Comparison of ENCODE assay signal across 1 cellular context in the genomic region with DNA sequence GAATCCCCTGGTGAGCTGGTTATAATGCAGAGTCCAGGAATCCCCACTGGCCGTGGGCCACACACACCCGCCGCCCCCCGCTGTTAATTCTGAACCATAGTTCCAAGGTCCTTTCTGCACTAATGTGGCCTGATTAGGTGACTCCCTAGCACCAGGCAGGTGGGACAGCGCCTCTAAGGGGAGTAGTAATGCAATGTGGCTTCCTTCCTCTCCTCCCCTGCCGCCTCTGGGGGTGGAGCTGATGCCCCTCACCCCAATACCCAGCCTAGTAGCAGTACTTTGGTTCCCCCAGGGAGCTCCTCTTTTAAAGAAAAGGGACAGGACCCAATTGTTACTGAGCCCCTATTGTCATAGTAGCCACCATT.
TF ChIP-seq lines count a peak whose summit lies in the region.

No MANE protein-coding gene starts in this region.

TF ChIP-seq in GM23338, 12 proteins besides CTCF, POLR2A, EP300 and RAD21:
- TF ChIP-seq, protein P1, sequence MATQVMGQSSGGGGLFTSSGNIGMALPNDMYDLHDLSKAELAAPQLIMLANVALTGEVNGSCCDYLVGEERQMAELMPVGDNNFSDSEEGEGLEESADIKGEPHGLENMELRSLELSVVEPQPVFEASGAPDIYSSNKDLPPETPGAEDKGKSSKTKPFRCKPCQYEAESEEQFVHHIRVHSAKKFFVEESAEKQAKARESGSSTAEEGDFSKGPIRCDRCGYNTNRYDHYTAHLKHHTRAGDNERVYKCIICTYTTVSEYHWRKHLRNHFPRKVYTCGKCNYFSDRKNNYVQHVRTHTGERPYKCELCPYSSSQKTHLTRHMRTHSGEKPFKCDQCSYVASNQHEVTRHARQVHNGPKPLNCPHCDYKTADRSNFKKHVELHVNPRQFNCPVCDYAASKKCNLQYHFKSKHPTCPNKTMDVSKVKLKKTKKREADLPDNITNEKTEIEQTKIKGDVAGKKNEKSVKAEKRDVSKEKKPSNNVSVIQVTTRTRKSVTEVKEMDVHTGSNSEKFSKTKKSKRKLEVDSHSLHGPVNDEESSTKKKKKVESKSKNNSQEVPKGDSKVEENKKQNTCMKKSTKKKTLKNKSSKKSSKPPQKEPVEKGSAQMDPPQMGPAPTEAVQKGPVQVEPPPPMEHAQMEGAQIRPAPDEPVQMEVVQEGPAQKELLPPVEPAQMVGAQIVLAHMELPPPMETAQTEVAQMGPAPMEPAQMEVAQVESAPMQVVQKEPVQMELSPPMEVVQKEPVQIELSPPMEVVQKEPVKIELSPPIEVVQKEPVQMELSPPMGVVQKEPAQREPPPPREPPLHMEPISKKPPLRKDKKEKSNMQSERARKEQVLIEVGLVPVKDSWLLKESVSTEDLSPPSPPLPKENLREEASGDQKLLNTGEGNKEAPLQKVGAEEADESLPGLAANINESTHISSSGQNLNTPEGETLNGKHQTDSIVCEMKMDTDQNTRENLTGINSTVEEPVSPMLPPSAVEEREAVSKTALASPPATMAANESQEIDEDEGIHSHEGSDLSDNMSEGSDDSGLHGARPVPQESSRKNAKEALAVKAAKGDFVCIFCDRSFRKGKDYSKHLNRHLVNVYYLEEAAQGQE (IDR thresholded peaks at IDR 0.05; ENCODE audit: unreplicated experiment) = peak; percentile 69
- TF ChIP-seq ZNF331 (CRISPR knock-in tag; IDR thresholded peaks at IDR 0.05; ENCODE audit: low read depth) = no peak
